1 cellular context compared by ENCODE assay signal in genomic region chr11:65072631-65072966, GRCh38.
TF ChIP-seq lines count a peak whose summit lies in the region.

No MANE protein-coding gene starts in this region.

TF ChIP-seq in HepG2, 621 proteins besides CTCF, POLR2A, EP300 and RAD21:
- TF ChIP-seq STAG1 (CRISPR knock-in tag; IDR thresholded peaks at IDR 0.05) (0 out of 2 replicates have a peak, but pooled peaks have one; percentile 2), FOXA1 (IDR thresholded peaks at IDR 0.05) (no peak), FOXA1 (CRISPR knock-in tag; IDR thresholded peaks at IDR 0.05) (peak; percentile 62), SAP130 (CRISPR knock-in tag; IDR thresholded peaks at IDR 0.05; ENCODE audit: low read depth) (0 out of 2 replicates have a peak, but pooled peaks have one; percentile 11), ZNF292 (CRISPR knock-in tag; IDR thresholded peaks at IDR 0.05; ENCODE audit: borderline replicate concordance, low read depth) (0 out of 2 replicates have a peak, but pooled peaks have one; percentile 17), ZNF616 (CRISPR knock-in tag; IDR thresholded peaks at IDR 0.05; ENCODE audit: low read depth) (no peak), FOXA3 (CRISPR knock-in tag; IDR thresholded peaks at IDR 0.05) (peak; percentile 71), SALL1 (CRISPR knock-in tag; IDR thresholded peaks at IDR 0.05) (no peak)
